ENCODE assay signal across 9 cellular contexts in the genomic region with DNA sequence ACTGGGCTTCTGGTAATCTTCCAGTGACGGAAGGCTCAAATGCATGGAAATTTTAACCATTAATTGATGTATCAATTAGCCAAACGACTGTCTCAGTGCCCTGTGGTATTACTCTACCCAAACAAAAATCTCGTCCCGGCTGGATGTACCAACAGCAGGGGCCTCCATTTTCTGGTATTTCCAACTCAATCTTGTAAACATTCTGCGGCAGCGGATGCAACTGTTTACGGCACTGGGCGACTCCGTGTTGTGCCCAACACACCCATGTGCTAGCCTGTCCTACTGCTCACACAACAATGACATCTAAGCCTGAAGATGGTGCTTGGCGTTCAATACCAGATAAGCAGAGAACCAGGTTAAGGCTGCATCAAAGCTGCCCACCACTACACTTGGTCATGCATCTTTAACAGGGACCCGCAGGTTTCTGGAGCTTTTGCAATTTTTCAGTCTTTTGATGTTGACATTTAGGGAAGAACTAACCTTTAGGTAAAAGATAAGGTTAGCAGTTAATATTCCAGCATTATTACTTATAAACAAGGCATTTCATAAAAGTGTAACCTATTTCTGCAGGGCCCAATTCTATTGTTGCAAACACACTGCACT. TPM values are rescaled to one million over a fixed set of nuclear protein-coding genes. Genes with fewer than 3 reads are reported as not detected.
A peak's percentile ranks its signal among the peaks of the same experiment; 100 is the strongest.
DNase-seq lines count a peak whose midpoint lies in the region; ATAC-seq and TF ChIP-seq lines count a peak whose summit lies in the region.
"Had no signal": no experiment of that assay in that cellular context is flagged by ENCODE, and none has a peak within 500 bp of the region (broad histone marks: within the 10 kb centered on the region; RNA-seq: fewer than 3 reads in every experiment).

No MANE protein-coding gene starts in this region.

- TF ChIP-seq POLR2A in esophagus muscularis mucosa (IDR thresholded peaks at IDR 0.05; ENCODE audit: low read depth), result no peak

- H3K4me1 ChIP-seq in esophagus muscularis mucosa, result peaks cover 12 to 48% (median 46%) of the 10 kb centered on the region in 4 donors
- no peaks in the 10 kb centered on the region for H3K4me1 ChIP-seq in effector memory CD4-positive, alpha-beta T cell (ENCODE audit: control insufficient read depth, insufficient read depth, low read length, poor library complexity, severe bottlenecking)

- no peaks in the 10 kb centered on the region for H3K27me3 ChIP-seq in esophagus muscularis mucosa
- H3K27me3 ChIP-seq in effector memory CD4-positive, alpha-beta T cell (replicated peaks; ENCODE audit: control insufficient read depth, insufficient read depth, low read length, poor library complexity, severe bottlenecking), result peaks cover 23% of the 10 kb centered on the region

- H3K4me3 ChIP-seq in esophagus muscularis mucosa (peak overlapping the region; percentile 64 to 89 (median 82)), retinal pigment epithelial cell (ENCODE audit: low read length) (peak overlapping the region; percentile 68)
- no peak overlapping the region for H3K4me3 ChIP-seq in effector memory CD4-positive, alpha-beta T cell (ENCODE audit: insufficient read depth, low read depth, low read length, poor library complexity, severe bottlenecking)

- peak overlapping the region; percentile 93 to 95 (median 94) for H3K27ac ChIP-seq in esophagus muscularis mucosa (replicated peaks in 1 of 4)
- no peak overlapping the region for H3K27ac ChIP-seq in effector memory CD4-positive, alpha-beta T cell (ENCODE audit: insufficient read depth, low read length, poor library complexity, severe bottlenecking)

- H3K9me3 ChIP-seq in esophagus muscularis mucosa, result no peaks in the 10 kb centered on the region
- H3K9me3 ChIP-seq in effector memory CD4-positive, alpha-beta T cell (ENCODE audit: control insufficient read depth, low read length), result no peaks in the 10 kb centered on the region

- no peak for TF ChIP-seq EP300 in esophagus muscularis mucosa (IDR thresholded peaks at IDR 0.05)

- intact Hi-C loops in esophagus muscularis mucosa (cut with DNase I), result no loop called here

- TF ChIP-seq CTCF in esophagus muscularis mucosa (IDR thresholded peaks at IDR 0.05) (no peak), retinal pigment epithelial cell (conservative IDR thresholded peaks at IDR 0.05; ENCODE audit: low read depth, low read length) (no peak)

- ATAC-seq in HG02571 (IDR thresholded peaks at IDR 0.05; ENCODE audit: unreplicated experiment), result no peak

- no peaks in the 10 kb centered on the region for H3K36me3 ChIP-seq in esophagus muscularis mucosa
- no peaks in the 10 kb centered on the region for H3K36me3 ChIP-seq in effector memory CD4-positive, alpha-beta T cell (ENCODE audit: control insufficient read depth, insufficient read depth, low read length)

- 52% methylated on average over 11 of the region's 11 CpGs for WGBS in esophagus muscularis mucosa

- DNase-seq in NCI-H1694 treated with DMSO at 0.1 percent for 48 hours (lab: John Stamatoyannopoulos, UW), result peak; percentile 3
- no peak for DNase-seq in NCI-H1694 (lab: John Stamatoyannopoulos, UW)
- DNase-seq in SHP77 treated with DMSO at 0.1 percent for 48 hours (lab: John Stamatoyannopoulos, UW), result peak; percentile 6
- peak; percentile 75 for DNase-seq in esophagus muscularis mucosa (ENCODE audit: extremely low spot score)
- no peak for DNase-seq in retinal pigment epithelial cell (ENCODE audit: low read depth)
- no peak for DNase-seq in effector memory CD4-positive, alpha-beta T cell
- DNase-seq in activated CD4-positive, alpha-beta T cell treated with anti-CD3 and anti-CD28 coated beads, Interleukin-2, amount 50 U/mL, for 48 hours, result no peak
- DNase-seq: stimulated activated naive CD8-positive, alpha-beta T cell treated with anti-CD3 and anti-CD28 coated beads, Interleukin-15, Interleukin-2, amounts not matched to agents 100 U/mL and 50 U/mL, for 24 hours had no signal

RNA-seq across cellular contexts. Expression of gene FAXC, which starts 1.2 kb away (rescaled TPM):
- total RNA-seq in esophagus muscularis mucosa, result 10 to 100 TPM; 22.2 to 44.7 (median 41.8) TPM

RNA-seq across cellular contexts. Expression of gene COQ3, which starts 45.7 kb away (rescaled TPM):
- 1 to 10 TPM; 3.4 to 9.1 (median 6.1) TPM for total RNA-seq in esophagus muscularis mucosa

Comparison
In these comparisons a context has a peak if more than half of its experiments do, and no peak if none do; other contexts are left out.
1. DNase-seq: peak in NCI-H1694 treated with DMSO at 0.1 percent for 48 hours (single experiment), SHP77 treated with DMSO at 0.1 percent for 48 hours (single experiment) and esophagus muscularis mucosa (single experiment); none in NCI-H1694 (single experiment), retinal pigment epithelial cell (single experiment), effector memory CD4-positive, alpha-beta T cell (0 of 3) and activated CD4-positive, alpha-beta T cell treated with anti-CD3 and anti-CD28 coated beads, Interleukin-2, amount 50 U/mL, for 48 hours (0 of 2).